In the genomic region with DNA sequence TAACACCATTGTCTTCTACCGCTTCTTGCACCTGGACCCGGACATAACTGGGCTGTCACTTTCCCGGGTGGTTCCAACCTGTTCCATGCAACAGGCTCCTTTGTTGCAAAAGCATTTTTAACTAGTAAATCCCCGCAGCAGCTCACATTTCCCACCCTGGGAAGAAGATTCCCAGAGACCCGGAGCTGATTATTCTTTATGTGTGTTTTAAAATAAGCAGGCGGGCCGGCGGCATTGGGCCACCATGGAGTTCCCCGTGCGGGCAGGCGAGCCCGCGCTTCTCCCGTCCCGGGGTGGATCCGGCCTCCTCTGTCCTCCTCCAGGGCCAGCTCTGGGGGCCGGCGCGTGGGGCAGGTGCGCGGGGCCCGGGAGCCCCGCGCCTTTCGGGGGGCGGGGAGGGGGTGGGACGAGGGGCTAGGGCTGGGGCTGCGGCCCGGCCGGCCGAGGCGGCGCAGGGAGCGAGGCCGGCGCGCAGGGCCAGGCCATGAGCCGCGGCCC, we compare ENCODE assay signal across 8 cellular contexts. TPM values are rescaled to one million over a fixed set of nuclear protein-coding genes. Genes with fewer than 3 reads are reported as not detected.
DNase-seq lines count a peak whose midpoint lies in the region; ATAC-seq and TF ChIP-seq lines count a peak whose summit lies in the region.

No MANE protein-coding gene starts in this region.

- CTCF ChIA-PET in WTC11 (lab: Charles Lee) = interaction anchor here (0.6 to 1.6 kb wide), 2 partner anchors 92 to 108 kb away, joined by 3 to 4 read pairs; a partner anchor contains a TSS

- 1% methylated on average over 39 of the region's 39 CpGs for WGBS in sigmoid colon, 2 donors

- peaks cover 0 to 57% (median 49%) of the 10 kb centered on the region in 4 donors for H3K4me1 ChIP-seq in sigmoid colon

- H3K36me3 Mint-ChIP-seq in WTC11 = peaks cover 16% of the 10 kb centered on the region

- peaks cover 27% of the 10 kb centered on the region for H3K4me1 Mint-ChIP-seq in WTC11

- H3K4me3 Mint-ChIP-seq in WTC11 = peak overlapping the region; percentile 84

- H3K4me3 ChIP-seq in fibroblast of villous mesenchyme (ENCODE audit: low read depth, low read length) = peak overlapping the region; percentile 74
- H3K4me3 ChIP-seq in sigmoid colon = peak overlapping the region; percentile 48 to 96 (median 83)

- peaks cover 0 to 24% (median 0%) of the 10 kb centered on the region in 4 donors for H3K36me3 ChIP-seq in sigmoid colon

- no peaks in the 10 kb centered on the region for H3K9me3 ChIP-seq in sigmoid colon

- no peaks in the 10 kb centered on the region for H3K27me3 ChIP-seq in sigmoid colon

- DNase-seq in activated naive CD4-positive, alpha-beta T cell treated with Interleukin-2 at 50 U/mL for 16 hours = peak; percentile 13
- DNase-seq in activated naive CD4-positive, alpha-beta T cell treated with anti-CD3 and anti-CD28 coated beads, Interleukin-2, amount 50 U/mL, for 16 hours = no peak
- DNase-seq in WTC11 (ENCODE audit: low spot score) (peak; percentile 25), fibroblast of villous mesenchyme (ENCODE audit: low read depth) (peak; percentile 32), sigmoid colon (no peak), middle frontal gyrus (ENCODE audit: extremely low spot score, low spot score) (no peak), GF-D8 (lab: John Stamatoyannopoulos, UW) (no peak)

- intact Hi-C loops in sigmoid colon (cut with DNase I) = loop anchor here (2.0 to 5.0 kb wide), 3 partner anchors 93 to 191 kb away; a partner anchor contains a TSS

- H3K27ac Mint-ChIP-seq in WTC11 = no peak overlapping the region

- peaks cover 23% of the 10 kb centered on the region for H3K27me3 Mint-ChIP-seq in WTC11 (ENCODE audit: low read depth)

- ATAC-seq in WTC11 (no peak), HG03442 (IDR thresholded peaks at IDR 0.05; ENCODE audit: unreplicated experiment) (no peak)

- TF ChIP-seq EP300 in sigmoid colon (IDR thresholded peaks at IDR 0.05) = no peak

- peak overlapping the region; percentile 43 to 93 (median 84) for H3K27ac ChIP-seq in sigmoid colon

- POLR2A ChIA-PET in WTC11 (lab: Charles Lee) = no interaction called here

- H3K9me3 Mint-ChIP-seq in WTC11 = peaks cover 3% of the 10 kb centered on the region; the same call in 1 of the 2 replicates

- TF ChIP-seq CTCF in WTC11 (IDR thresholded peaks at IDR 0.05) (no peak), fibroblast of villous mesenchyme (IDR thresholded peaks at IDR 0.05; ENCODE audit: insufficient read depth, low read depth, low read length) (no peak), sigmoid colon (IDR thresholded peaks at IDR 0.05) (no peak)

- no peak for TF ChIP-seq POLR2A in sigmoid colon (IDR thresholded peaks at IDR 0.05)

TF ChIP-seq in WTC11, 78 proteins besides CTCF, POLR2A, EP300 and RAD21:
- no peak for TF ChIP-seq TEAD1 (CRISPR knock-in tag; IDR thresholded peaks at IDR 0.05)
- no peak for TF ChIP-seq ZNF423 (CRISPR knock-in tag; IDR thresholded peaks at IDR 0.05)

RNA-seq across cellular contexts. Expression of a gene that starts 1.6 kb away (rescaled TPM):
- total RNA-seq in WTC11 (2021) = 24.0 to 27.4 TPM (median 25.9 TPM) in 3 replicates
- 10.3 and 10.4 TPM in 2 replicates for total RNA-seq in fibroblast of villous mesenchyme
- 10 to 100 TPM in 1 of 4 donors, 1 to 10 TPM in 3; 6.4 to 24.6 (median 8.0) TPM for total RNA-seq in sigmoid colon
- 10 to 100 TPM in 1 of 3 donors, 1 to 10 TPM in 2; 2.4 to 13.5 (median 2.5) TPM for polyA plus RNA-seq in sigmoid colon

RNA-seq across cellular contexts. Expression of a gene that starts 1.9 kb away (rescaled TPM):
- total RNA-seq in WTC11 (2021) (27.0 to 31.0 TPM (median 28.9 TPM) in 3 replicates), fibroblast of villous mesenchyme (19.6 and 24.6 TPM in 2 replicates), sigmoid colon (10 to 100 TPM in 3 of 4 donors, 1 to 10 TPM in 1; 9.2 to 36.8 (median 16.8) TPM)
- 10 to 100 TPM in 1 of 3 donors, 1 to 10 TPM in 2; 3.7 to 10.2 (median 4.8) TPM for polyA plus RNA-seq in sigmoid colon

Comparison
In these comparisons a context has a peak if more than half of its experiments do, and no peak if none do; other contexts are left out.
1. DNase-seq: peak in activated naive CD4-positive, alpha-beta T cell treated with Interleukin-2 at 50 U/mL for 16 hours (single experiment), WTC11 (single experiment) and fibroblast of villous mesenchyme (single experiment); none in activated naive CD4-positive, alpha-beta T cell treated with anti-CD3 and anti-CD28 coated beads, Interleukin-2, amount 50 U/mL, for 16 hours (single experiment), sigmoid colon (single experiment), middle frontal gyrus (single experiment) and GF-D8 (single experiment).